In genomic region chr19:38034153-38034835, GRCh38 we compare ENCODE assay signal across 12 cellular contexts.
DNase-seq lines count a peak whose midpoint lies in the region; ATAC-seq and TF ChIP-seq lines count a peak whose summit lies in the region.
"Had no signal": no experiment of that assay in that cellular context is flagged by ENCODE, and none has a peak within 500 bp of the region (broad histone marks: within the 10 kb centered on the region; RNA-seq: fewer than 3 reads in every experiment).

No MANE protein-coding gene starts in this region.

- CTCF ChIA-PET in A673 (lab: Charles Lee) = no interaction called here
- CTCF ChIA-PET in activated CD4-positive, alpha-beta T cell treated with anti-CD3 and anti-CD28 coated beads, Interleukin-2, amount 10 ng/mL, durations not matched to agents 7 days and 5 days (lab: Charles Lee) = interaction anchor here (1.5 to 2.3 kb wide), 3 partner anchors 12 to 25 kb away, joined by 3 to 4 read pairs (median 4); no protein-coding TSS in a partner anchor

- no peaks in the 10 kb centered on the region for H3K27me3 Mint-ChIP-seq in activated CD4-positive, alpha-beta T cell treated with anti-CD3 and anti-CD28 coated beads, Interleukin-2, amount 10 ng/mL, durations not matched to agents 7 days and 5 days
- H3K27me3 Mint-ChIP-seq in natural killer cell treated with Interleukin-12 subunit alpha and Interleukin-12 subunit beta and Interleukin-15 and Interleukin-18, amount 100 ng/mL, for 72 hours = no peaks in the 10 kb centered on the region
- H3K27me3 Mint-ChIP-seq: activated naive CD8-positive, alpha-beta T cell had no signal

- no peak for TF ChIP-seq CTCF in A673 (conservative IDR thresholded peaks at IDR 0.05; ENCODE audit: low read depth, low read length)
- TF ChIP-seq CTCF in GM20000 (IDR thresholded peaks at IDR 0.05; ENCODE audit: extremely low read depth, missing control alignments) = no peak
- TF ChIP-seq CTCF in fibroblast of mammary gland (conservative IDR thresholded peaks at IDR 0.05; ENCODE audit: control insufficient read depth, insufficient read depth, low read depth, low read length) = no peak

- no peaks in the 10 kb centered on the region for H3K4me1 ChIP-seq in A673 (ENCODE audit: insufficient read depth, low read length, poor library complexity, severe bottlenecking)

- BruUV-seq in A673 (replicated peaks; lab: Mats Ljungman, UMichigan) = no TSS peak

- H3K9me3 ChIP-seq in A673 (ENCODE audit: low read depth, low read length, poor library complexity, severe bottlenecking) = no peaks in the 10 kb centered on the region
- H3K9me3 ChIP-seq: thoracic aorta had no signal

- intact Hi-C loops in A673 (cut with micrococcal nuclease; ENCODE audit: unreplicated experiment) = no loop called here

- no peak overlapping the region for H3K27ac Mint-ChIP-seq in activated CD4-positive, alpha-beta T cell treated with anti-CD3 and anti-CD28 coated beads, Interleukin-2, amount 10 ng/mL, durations not matched to agents 7 days and 5 days
- H3K27ac Mint-ChIP-seq in natural killer cell treated with Interleukin-12 subunit alpha and Interleukin-12 subunit beta and Interleukin-15 and Interleukin-18, amount 100 ng/mL, for 72 hours = no peak overlapping the region
- H3K27ac Mint-ChIP-seq: activated naive CD8-positive, alpha-beta T cell had no signal

- peak; percentile 19 for DNase-seq in A673 (ENCODE audit: low spot score)
- peak; percentile 32 for DNase-seq in GM20000 (ENCODE audit: low spot score)
- DNase-seq in NCI-H2171 (lab: John Stamatoyannopoulos, UW) = peak; percentile 9
- DNase-seq in fibroblast of mammary gland (ENCODE audit: low read depth) = peak; percentile 57
- DNase-seq in activated CD4-positive, alpha-beta T cell treated with anti-CD3 and anti-CD28 coated beads, Interleukin-2, amount 10 ng/mL, durations not matched to agents 7 days and 5 days = no peak
- DNase-seq in natural killer cell treated with Interleukin-12 subunit alpha and Interleukin-12 subunit beta and Interleukin-15 and Interleukin-18, amount 100 ng/mL, for 72 hours (ENCODE audit: low spot score) = no peak
- DNase-seq in NCI-H526 treated with DMSO at 0.1 percent for 48 hours (lab: John Stamatoyannopoulos, UW) = no peak
- DNase-seq: NCI-H187 treated with DMSO at 0.1 percent for 48 hours had no signal

- H3K36me3 ChIP-seq in A673 (ENCODE audit: insufficient read depth, low read length, poor library complexity, severe bottlenecking) = no peaks in the 10 kb centered on the region
- H3K36me3 ChIP-seq: thoracic aorta had no signal

- H3K9me3 Mint-ChIP-seq in activated CD4-positive, alpha-beta T cell treated with anti-CD3 and anti-CD28 coated beads, Interleukin-2, amount 10 ng/mL, durations not matched to agents 7 days and 5 days = no peaks in the 10 kb centered on the region
- H3K9me3 Mint-ChIP-seq in natural killer cell treated with Interleukin-12 subunit alpha and Interleukin-12 subunit beta and Interleukin-15 and Interleukin-18, amount 100 ng/mL, for 72 hours = peaks cover 4% of the 10 kb centered on the region

- H3K27me3 ChIP-seq in A673 (replicated peaks; ENCODE audit: insufficient read depth, low read depth, low read length, poor library complexity) = no peaks in the 10 kb centered on the region

- POLR2A ChIA-PET in A673 (lab: Charles Lee; ENCODE audit: low non-redundant PET) = interaction anchor here (0.6 kb wide), 2 partner anchors 26 to 237 kb away, joined by 3 read pairs; no protein-coding TSS in a partner anchor
- POLR2A ChIA-PET in activated CD4-positive, alpha-beta T cell treated with anti-CD3 and anti-CD28 coated beads, Interleukin-2, amount 10 ng/mL, durations not matched to agents 7 days and 5 days (lab: Charles Lee) = no interaction called here

- no peak overlapping the region for H3K4me3 Mint-ChIP-seq in activated CD4-positive, alpha-beta T cell treated with anti-CD3 and anti-CD28 coated beads, Interleukin-2, amount 10 ng/mL, durations not matched to agents 7 days and 5 days
- H3K4me3 Mint-ChIP-seq in natural killer cell treated with Interleukin-12 subunit alpha and Interleukin-12 subunit beta and Interleukin-15 and Interleukin-18, amount 100 ng/mL, for 72 hours = no peak overlapping the region
- H3K4me3 Mint-ChIP-seq: activated naive CD8-positive, alpha-beta T cell had no signal

- H3K4me3 ChIP-seq in A673 (ENCODE audit: low read depth, low read length, poor library complexity, severe bottlenecking) (no peak overlapping the region), fibroblast of mammary gland (ENCODE audit: control insufficient read depth, low read depth, low read length) (no peak overlapping the region)
- H3K4me3 ChIP-seq: lung, thoracic aorta had no signal

- no peak overlapping the region for H3K27ac ChIP-seq in A673 (ENCODE audit: low read depth, low read length, poor library complexity, severe bottlenecking)
- H3K27ac ChIP-seq: thoracic aorta had no signal

- H3K36me3 Mint-ChIP-seq in activated CD4-positive, alpha-beta T cell treated with anti-CD3 and anti-CD28 coated beads, Interleukin-2, amount 10 ng/mL, durations not matched to agents 7 days and 5 days (ENCODE audit: low read depth) = peaks cover 4% of the 10 kb centered on the region
- peaks cover 9% of the 10 kb centered on the region for H3K36me3 Mint-ChIP-seq in natural killer cell treated with Interleukin-12 subunit alpha and Interleukin-12 subunit beta and Interleukin-15 and Interleukin-18, amount 100 ng/mL, for 72 hours

- H3K4me1 Mint-ChIP-seq in activated CD4-positive, alpha-beta T cell treated with anti-CD3 and anti-CD28 coated beads, Interleukin-2, amount 10 ng/mL, durations not matched to agents 7 days and 5 days = no peaks in the 10 kb centered on the region
- H3K4me1 Mint-ChIP-seq in natural killer cell treated with Interleukin-12 subunit alpha and Interleukin-12 subunit beta and Interleukin-15 and Interleukin-18, amount 100 ng/mL, for 72 hours (ENCODE audit: low read depth in 2 of 2) = peaks cover 10 to 12% of the 10 kb centered on the region in 2 donors

- no peak for ATAC-seq in HG03469 (IDR thresholded peaks at IDR 0.05; ENCODE audit: unreplicated experiment)
- no peak for ATAC-seq in natural killer cell treated with Interleukin-12 subunit alpha and Interleukin-12 subunit beta and Interleukin-15 and Interleukin-18, amount 100 ng/mL, for 72 hours

Comparison
In these comparisons a context has a peak if more than half of its experiments do, and no peak if none do; other contexts are left out.
1. DNase-seq: peak in A673 (single experiment), GM20000 (single experiment), NCI-H2171 (single experiment) and fibroblast of mammary gland (single experiment); none in activated CD4-positive, alpha-beta T cell treated with anti-CD3 and anti-CD28 coated beads, Interleukin-2, amount 10 ng/mL, durations not matched to agents 7 days and 5 days (single experiment), natural killer cell treated with Interleukin-12 subunit alpha and Interleukin-12 subunit beta and Interleukin-15 and Interleukin-18, amount 100 ng/mL, for 72 hours (single experiment) and NCI-H526 treated with DMSO at 0.1 percent for 48 hours (single experiment).